In the genomic region with DNA sequence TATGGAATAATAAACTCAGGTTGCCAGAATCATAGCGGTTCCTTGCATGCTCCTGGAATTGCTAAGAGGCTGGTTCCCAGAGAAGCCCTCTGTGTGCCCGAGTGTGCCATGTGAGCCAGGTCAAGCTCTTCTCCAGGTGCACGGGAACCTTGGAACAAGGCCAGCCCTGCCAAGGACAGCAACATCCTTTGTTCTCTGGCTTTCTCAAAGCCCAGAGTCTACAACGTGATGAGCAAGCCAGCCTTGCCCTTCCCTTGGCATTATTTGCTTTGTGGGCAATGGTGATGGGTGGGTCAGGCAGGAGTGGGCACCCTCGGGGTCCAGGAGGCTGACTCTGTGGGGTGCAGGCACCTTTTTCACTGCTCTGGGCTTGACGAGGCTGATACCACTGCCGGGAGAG, we compare ENCODE assay signal across 14 cellular contexts. TPM values are rescaled to one million over a fixed set of nuclear protein-coding genes. Genes with fewer than 3 reads are reported as not detected.
DNase-seq lines count a peak whose midpoint lies in the region; ATAC-seq, FAIRE-seq and TF ChIP-seq lines count a peak whose summit lies in the region.
"Had no signal": no experiment of that assay in that cellular context is flagged by ENCODE, and none has a peak within 500 bp of the region (broad histone marks: within the 10 kb centered on the region; RNA-seq: fewer than 3 reads in every experiment).

No MANE protein-coding gene starts in this region.

- TF ChIP-seq CTCF in RWPE2 (IDR thresholded peaks at IDR 0.05; ENCODE audit: poor library complexity, severe bottlenecking) (no peak), HepG2 (CRISPR knock-in tag; IDR thresholded peaks at IDR 0.05) (no peak)

- 56% methylated on average over 7 of the region's 7 CpGs for WGBS in HepG2 (ENCODE audit: low lambda C conversion rate)

- CTCF ChIA-PET in HepG2 (lab: Yijun Ruan, JAX; ENCODE audit: low intra/inter-chr PET ratio, low total read pairs): no interaction called here

- in situ Hi-C loops in HepG2 (cut with HindIII; ENCODE audit: extremely low pct_ligation_motif_present, low pct_unique_long_range_greater_than_20kb): no loop called here

- POLR2A ChIA-PET in HepG2 (lab: Yijun Ruan, JAX): interaction anchor here (5.2 kb wide), 1 partner anchor 14 kb away, joined by 38 read pairs; a partner anchor contains a TSS

- DNase-seq in A172 (ENCODE audit: low spot score) (peak; percentile 76), LoVo (ENCODE audit: low spot score) (peak; percentile 38), RWPE2 (ENCODE audit: low spot score) (peak; percentile 92), HepG2 (ENCODE audit: low spot score) (no peak), HuH-7 (ENCODE audit: low spot score) (no peak), SIG-M5 treated with dmso at 0.1 percent for 504 hours (lab: John Stamatoyannopoulos, UW; ENCODE audit: unreplicated experiment) (no peak), NCI-H2171 (lab: John Stamatoyannopoulos, UW) (no peak)
- DNase-seq: BE2C; NK-92 treated with Interleukin-12 subunit alpha and Interleukin-12 subunit beta, amount 100 ng/mL, for 24 hours; stimulated activated CD4-positive, alpha-beta T cell treated with anti-CD3 and anti-CD28 coated beads, Interleukin-2, amount 100 ng/mL, for 24 hours; stimulated activated naive CD8-positive, alpha-beta T cell treated with anti-CD3 and anti-CD28 coated beads, Interleukin-15, amount 100 ng/mL, for 72 hours had no signal

- no peak for TF ChIP-seq RAD21 in HepG2 (CRISPR knock-in tag; IDR thresholded peaks at IDR 0.05)

- H3K79me2 ChIP-seq in HepG2 (ENCODE audit: insufficient read depth, low read length): no peaks in the 10 kb centered on the region

- H3K4me2 ChIP-seq in HepG2 (ENCODE audit: low read depth, low read length): no peak overlapping the region

- no peak overlapping the region for H2AFZ ChIP-seq in HepG2 (ENCODE audit: low read length)

- no peak overlapping the region for H3K4me3 ChIP-seq in RWPE2 (ENCODE audit: severe bottlenecking)
- H3K4me3 ChIP-seq in HepG2 (replicated peaks in 1 of 3; ENCODE audit: insufficient read depth in 1 of 3, low read depth in 2 of 3, low read length in 3 of 3): no peak overlapping the region
- H3K4me3 ChIP-seq: K562 had no signal

- BruUV-seq in HepG2 (replicated peaks; lab: Mats Ljungman, UMichigan): no TSS peak

- H4K20me1 ChIP-seq in HepG2 (ENCODE audit: insufficient read depth, low read length): no peaks in the 10 kb centered on the region

- H3K27ac ChIP-seq in RWPE2 (ENCODE audit: poor library complexity, severe bottlenecking) (peak overlapping the region; percentile 98), HepG2 (ENCODE audit: extremely low read length, insufficient read depth, low read length) (no peak overlapping the region)

- H3K9ac ChIP-seq in HepG2 (ENCODE audit: insufficient read depth, low read depth, low read length): no peak overlapping the region

- FAIRE-seq in HepG2 (lab: Jason Lieb, UNC): no peak
- FAIRE-seq: K562 had no signal

- H3K4me1 ChIP-seq in RWPE2 (ENCODE audit: insufficient read depth, poor library complexity, severe bottlenecking): peaks cover 47% of the 10 kb centered on the region
- peaks cover 56% of the 10 kb centered on the region for H3K4me1 ChIP-seq in HepG2 (ENCODE audit: insufficient read depth, low read length)

- ATAC-seq in RWPE2 (ENCODE audit: low read depth) (peak; percentile 22), HepG2 (no peak), GM19395 (IDR thresholded peaks at IDR 0.05; ENCODE audit: unreplicated experiment) (no peak)
- ATAC-seq: esophagus mucosa; K562; stimulated activated naive CD8-positive, alpha-beta T cell treated with anti-CD3 and anti-CD28 coated beads, Interleukin-15, amount 100 ng/mL, for 72 hours had no signal

- no peaks in the 10 kb centered on the region for H3K36me3 ChIP-seq in RWPE2 (ENCODE audit: low read depth)
- no peaks in the 10 kb centered on the region for H3K36me3 ChIP-seq in HepG2 (replicated peaks in 1 of 2; ENCODE audit: control insufficient read depth in 1 of 2, insufficient read depth in 2 of 2, low read length in 2 of 2)
- H3K36me3 ChIP-seq: BE2C had no signal

- intact Hi-C loops in HepG2 (cut with micrococcal nuclease; ENCODE audit: unreplicated experiment): no loop called here

- no peaks in the 10 kb centered on the region for H3K27me3 ChIP-seq in RWPE2 (ENCODE audit: insufficient read depth, poor library complexity, severe bottlenecking)
- H3K27me3 ChIP-seq in HepG2 (ENCODE audit: control insufficient read depth in 1 of 2, insufficient read depth in 2 of 2, low read length in 2 of 2): no peaks in the 10 kb centered on the region
- H3K27me3 ChIP-seq: BE2C had no signal

- TF ChIP-seq EP300 in HepG2 (IDR thresholded peaks at IDR 0.05; ENCODE audit: low read depth in 2 of 2, low read length in 2 of 2) (no peak), HepG2 (CRISPR knock-in tag; IDR thresholded peaks at IDR 0.05; ENCODE audit: borderline replicate concordance) (no peak)

- no peaks in the 10 kb centered on the region for H3K9me3 ChIP-seq in RWPE2 (ENCODE audit: severe bottlenecking)
- no peaks in the 10 kb centered on the region for H3K9me3 ChIP-seq in HepG2 (ENCODE audit: low read length)
- H3K9me3 ChIP-seq: BE2C had no signal

- TF ChIP-seq POLR2A in HepG2 (IDR thresholded peaks at IDR 0.05; ENCODE audit: insufficient read depth in 1 of 2, low read depth in 2 of 2, low read length in 2 of 2): no peak

TF ChIP-seq in HepG2, 621 proteins besides CTCF, POLR2A, EP300 and RAD21 (continues in another document):
- TF ChIP-seq GATAD2A (CRISPR knock-in tag; IDR thresholded peaks at IDR 0.05) (peak; percentile 34; the same call in 1 of the 2 replicates), SOX13 (IDR thresholded peaks at IDR 0.05) (no peak), SOX13 (CRISPR knock-in tag; conservative IDR thresholded peaks at IDR 0.05 in 1 of 2, IDR thresholded peaks at IDR 0.05 in 1 of 2) (peak in 1 of 2 experiments; percentile 41; a peak in 1 of 4 replicates), SYNCRIP (IDR thresholded peaks at IDR 0.05; ENCODE audit: insufficient read depth, low read depth, low read length) (no peak), ZSCAN9 (CRISPR knock-in tag; IDR thresholded peaks at IDR 0.05; ENCODE audit: borderline replicate concordance) (no peak), POLR2AphosphoS5 (IDR thresholded peaks at IDR 0.05; ENCODE audit: low read depth, low read length) (no peak)
- TF ChIP-seq, protein P1, sequence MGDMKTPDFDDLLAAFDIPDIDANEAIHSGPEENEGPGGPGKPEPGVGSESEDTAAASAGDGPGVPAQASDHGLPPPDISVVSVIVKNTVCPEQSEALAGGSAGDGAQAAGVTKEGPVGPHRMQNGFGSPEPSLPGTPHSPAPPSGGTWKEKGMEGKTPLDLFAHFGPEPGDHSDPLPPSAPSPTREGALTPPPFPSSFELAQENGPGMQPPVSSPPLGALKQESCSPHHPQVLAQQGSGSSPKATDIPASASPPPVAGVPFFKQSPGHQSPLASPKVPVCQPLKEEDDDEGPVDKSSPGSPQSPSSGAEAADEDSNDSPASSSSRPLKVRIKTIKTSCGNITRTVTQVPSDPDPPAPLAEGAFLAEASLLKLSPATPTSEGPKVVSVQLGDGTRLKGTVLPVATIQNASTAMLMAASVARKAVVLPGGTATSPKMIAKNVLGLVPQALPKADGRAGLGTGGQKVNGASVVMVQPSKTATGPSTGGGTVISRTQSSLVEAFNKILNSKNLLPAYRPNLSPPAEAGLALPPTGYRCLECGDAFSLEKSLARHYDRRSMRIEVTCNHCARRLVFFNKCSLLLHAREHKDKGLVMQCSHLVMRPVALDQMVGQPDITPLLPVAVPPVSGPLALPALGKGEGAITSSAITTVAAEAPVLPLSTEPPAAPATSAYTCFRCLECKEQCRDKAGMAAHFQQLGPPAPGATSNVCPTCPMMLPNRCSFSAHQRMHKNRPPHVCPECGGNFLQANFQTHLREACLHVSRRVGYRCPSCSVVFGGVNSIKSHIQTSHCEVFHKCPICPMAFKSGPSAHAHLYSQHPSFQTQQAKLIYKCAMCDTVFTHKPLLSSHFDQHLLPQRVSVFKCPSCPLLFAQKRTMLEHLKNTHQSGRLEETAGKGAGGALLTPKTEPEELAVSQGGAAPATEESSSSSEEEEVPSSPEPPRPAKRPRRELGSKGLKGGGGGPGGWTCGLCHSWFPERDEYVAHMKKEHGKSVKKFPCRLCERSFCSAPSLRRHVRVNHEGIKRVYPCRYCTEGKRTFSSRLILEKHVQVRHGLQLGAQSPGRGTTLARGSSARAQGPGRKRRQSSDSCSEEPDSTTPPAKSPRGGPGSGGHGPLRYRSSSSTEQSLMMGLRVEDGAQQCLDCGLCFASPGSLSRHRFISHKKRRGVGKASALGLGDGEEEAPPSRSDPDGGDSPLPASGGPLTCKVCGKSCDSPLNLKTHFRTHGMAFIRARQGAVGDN (CRISPR knock-in tag; IDR thresholded peaks at IDR 0.05): peak; percentile 13; the same call in 1 of the 2 replicates
- TF ChIP-seq, protein P2, sequence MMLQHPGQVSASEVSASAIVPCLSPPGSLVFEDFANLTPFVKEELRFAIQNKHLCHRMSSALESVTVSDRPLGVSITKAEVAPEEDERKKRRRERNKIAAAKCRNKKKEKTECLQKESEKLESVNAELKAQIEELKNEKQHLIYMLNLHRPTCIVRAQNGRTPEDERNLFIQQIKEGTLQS (CRISPR knock-in tag; IDR thresholded peaks at IDR 0.05): no peak

RNA-seq across cellular contexts. Expression of a gene that starts 14.2 kb away (rescaled TPM):
- total RNA-seq in A172 (2014; rRNA removed; shearing (Covaris generic)): 56.3 and 61.8 TPM in 2 replicates
- total RNA-seq in HepG2 (2016; rRNA removed; fragmentation: Illumina TruSeq; extraction: Trizol): 43.9 and 62.5 TPM in 2 replicates
- 22.8 and 28.1 TPM in 2 replicates for total RNA-seq in HepG2 (2016; cell fraction: cytosol; rRNA removed; fragmentation: Illumina TruSeq; extraction: Trizol; ENCODE audit: low read depth)
- 51.1 and 57.5 TPM in 2 replicates for total RNA-seq in HepG2 (2016; cell fraction: insoluble cytoplasmic fraction; rRNA removed; fragmentation: Illumina TruSeq; extraction: Trizol)
- total RNA-seq in HepG2 (2016; cell fraction: membrane; rRNA removed; fragmentation: Illumina TruSeq; extraction: Trizol): 75.8 and 78.7 TPM in 2 replicates
- 34.2 and 41.8 TPM in 2 replicates for total RNA-seq in HepG2 (2016; cell fraction: nucleus; rRNA removed; fragmentation: Illumina TruSeq; extraction: Trizol)
- 26.3 and 27.0 TPM in 2 replicates for polyA plus RNA-seq in HepG2 (2011; rRNA removed)
- polyA plus RNA-seq in HepG2 (2011; cell fraction: cytosol; rRNA removed): 17.3 and 23.1 TPM in 2 replicates
- polyA plus RNA-seq in HepG2 (2011; cell fraction: nucleus; rRNA removed): 30.8 and 49.2 TPM in 2 replicates
- 37.6 and 54.7 TPM in 2 replicates for polyA plus RNA-seq in HepG2 (2012)
- polyA plus RNA-seq in HepG2 (2016; cell fraction: cytosol; fragmentation: Illumina TruSeq; extraction: Trizol; ENCODE audit: low read depth): 30.8 and 38.2 TPM in 2 replicates
- 57.4 and 67.9 TPM in 2 replicates for polyA plus RNA-seq in HepG2 (2016; cell fraction: insoluble cytoplasmic fraction; fragmentation: Illumina TruSeq; extraction: Trizol; ENCODE audit: low read depth)
- polyA plus RNA-seq in HepG2 (2016; cell fraction: membrane; fragmentation: Illumina TruSeq; extraction: Trizol; ENCODE audit: low read depth): 55.3 and 57.7 TPM in 2 replicates
- polyA plus RNA-seq in HepG2 (2016; cell fraction: nucleus; fragmentation: Illumina TruSeq; extraction: Trizol; ENCODE audit: insufficient read depth, low read depth): 56.1 and 65.2 TPM in 2 replicates
- 16.4 and 49.1 TPM in 2 replicates for polyA minus RNA-seq in HepG2 (2011; rRNA and poly(A)+ RNA removed; ENCODE audit: low replicate concordance)
- polyA minus RNA-seq in HepG2 (2011; cell fraction: cytosol; rRNA and poly(A)+ RNA removed): 23.7 and 34.8 TPM in 2 replicates
- 29.4 and 35.6 TPM in 2 replicates for polyA minus RNA-seq in HepG2 (2011; cell fraction: nucleus; rRNA and poly(A)+ RNA removed)

Comparison
In these comparisons a context has a peak if more than half of its experiments do, and no peak if none do; other contexts are left out.
1. DNase-seq: peak in A172 (single experiment), LoVo (single experiment) and RWPE2 (single experiment); none in HepG2 (single experiment), HuH-7 (single experiment), SIG-M5 treated with dmso at 0.1 percent for 504 hours (single experiment) and NCI-H2171 (single experiment).